13 cellular contexts compared by ENCODE assay signal in genomic region chr1:212797681-212798080, GRCh38. TPM values are rescaled to one million over a fixed set of nuclear protein-coding genes. Genes with fewer than 3 reads are reported as not detected.
"Had no signal": no experiment of that assay in that cellular context is flagged by ENCODE, and none has a peak within 500 bp of the region (broad histone marks: within the 10 kb centered on the region; RNA-seq: fewer than 3 reads in every experiment).

No MANE protein-coding gene starts in this region.

- H3K4me3 ChIP-seq: psoas muscle had no signal

- DNase-seq: activated CD4-positive, alpha-beta T cell treated with anti-CD3 and anti-CD28 coated beads for 36 hours; activated CD8-positive, alpha-beta memory T cell treated with anti-CD3 and anti-CD28 coated beads, Interleukin-2, amount 50 U/mL, for 48 hours; activated CD8-positive, alpha-beta T cell treated with anti-CD3 and anti-CD28 coated beads for 36 hours; activated naive CD8-positive, alpha-beta T cell treated with anti-CD3 and anti-CD28 coated beads, Interleukin-2, amount 10 ng/mL, durations not matched to agents 7 days and 5 days; cortex of kidney; effector memory CD4-positive, alpha-beta T cell; occipital lobe; psoas muscle; stimulated activated CD4-positive, alpha-beta T cell treated with anti-CD3 and anti-CD28 coated beads, Interleukin-12 subunit alpha, Interleukin-12 subunit beta, amount 100 ng/mL, for 4 hours; stimulated activated naive CD4-positive, alpha-beta T cell; substantia nigra; T-helper 9 cell had no signal

RNA-seq across cellular contexts. Expression of gene SPATA45, which starts 49.8 kb away (rescaled TPM):
- total RNA-seq: activated CD4-positive, alpha-beta T cell treated with anti-CD3 and anti-CD28 coated beads for 36 hours; activated CD8-positive, alpha-beta T cell treated with anti-CD3 and anti-CD28 coated beads for 36 hours; activated naive CD8-positive, alpha-beta T cell treated with anti-CD3 and anti-CD28 coated beads, Interleukin-2, amount 10 ng/mL, durations not matched to agents 7 days and 5 days; astrocyte; occipital lobe; psoas muscle had no signal
- polyA plus RNA-seq: psoas muscle had no signal
